8 cellular contexts compared by ENCODE assay signal in genomic region chr14:81303258-81303935, GRCh38.
A peak's percentile ranks its signal among the peaks of the same experiment; 100 is the strongest.
DNase-seq lines count a peak whose midpoint lies in the region; ATAC-seq lines count a peak whose summit lies in the region.

No MANE protein-coding gene starts in this region.

- peaks cover 9% of the 10 kb centered on the region for H3K4me1 Mint-ChIP-seq in activated T-helper 17 cell treated with anti-CD3 and anti-CD28 coated beads, Interleukin-2, amount 50 U/mL, for 72 hours

- H3K9me3 Mint-ChIP-seq in activated T-helper 17 cell treated with anti-CD3 and anti-CD28 coated beads, Interleukin-2, amount 50 U/mL, for 72 hours, result no peaks in the 10 kb centered on the region

- H3K27me3 Mint-ChIP-seq in activated T-helper 17 cell treated with anti-CD3 and anti-CD28 coated beads, Interleukin-2, amount 50 U/mL, for 72 hours, result no peaks in the 10 kb centered on the region

- no peak overlapping the region for H3K4me3 Mint-ChIP-seq in activated T-helper 17 cell treated with anti-CD3 and anti-CD28 coated beads, Interleukin-2, amount 50 U/mL, for 72 hours

- DNase-seq in NK-92 treated with Interleukin-12 subunit alpha and Interleukin-12 subunit beta, amount 100 ng/mL, for 24 hours (lab: John Stamatoyannopoulos, UW), result peak; percentile 93
- DNase-seq in NK-92 (lab: John Stamatoyannopoulos, UW; ENCODE audit: unreplicated experiment) (no peak), NCI-H146 treated with DMSO at 0.1 percent for 48 hours (lab: John Stamatoyannopoulos, UW; ENCODE audit: unreplicated experiment) (peak; percentile 71), myocyte (ENCODE audit: low read depth) (peak; percentile 66), NCI-H187 treated with DMSO at 0.1 percent for 48 hours (lab: John Stamatoyannopoulos, UW) (no peak), NCI-H82 (lab: John Stamatoyannopoulos, UW) (no peak)

- peak; percentile 79 for ATAC-seq in HG02884 (IDR thresholded peaks at IDR 0.05; ENCODE audit: unreplicated experiment)
- peak; percentile 97 for ATAC-seq in activated T-helper 17 cell treated with anti-CD3 and anti-CD28 coated beads, Interleukin-2, amount 50 U/mL, for 72 hours (replicated peaks)

- H3K27ac Mint-ChIP-seq in activated T-helper 17 cell treated with anti-CD3 and anti-CD28 coated beads, Interleukin-2, amount 50 U/mL, for 72 hours, result no peak overlapping the region

- no peaks in the 10 kb centered on the region for H3K36me3 Mint-ChIP-seq in activated T-helper 17 cell treated with anti-CD3 and anti-CD28 coated beads, Interleukin-2, amount 50 U/mL, for 72 hours (ENCODE audit: low read depth)

Comparison
In these comparisons a context has a peak if more than half of its experiments do, and no peak if none do; other contexts are left out.
1. DNase-seq: peak in NK-92 treated with Interleukin-12 subunit alpha and Interleukin-12 subunit beta, amount 100 ng/mL, for 24 hours (single experiment), NCI-H146 treated with DMSO at 0.1 percent for 48 hours (single experiment) and myocyte (single experiment); none in NK-92 (single experiment), NCI-H187 treated with DMSO at 0.1 percent for 48 hours (single experiment) and NCI-H82 (single experiment).